ENCODE assay signal across 8 cellular contexts in the genomic region with DNA sequence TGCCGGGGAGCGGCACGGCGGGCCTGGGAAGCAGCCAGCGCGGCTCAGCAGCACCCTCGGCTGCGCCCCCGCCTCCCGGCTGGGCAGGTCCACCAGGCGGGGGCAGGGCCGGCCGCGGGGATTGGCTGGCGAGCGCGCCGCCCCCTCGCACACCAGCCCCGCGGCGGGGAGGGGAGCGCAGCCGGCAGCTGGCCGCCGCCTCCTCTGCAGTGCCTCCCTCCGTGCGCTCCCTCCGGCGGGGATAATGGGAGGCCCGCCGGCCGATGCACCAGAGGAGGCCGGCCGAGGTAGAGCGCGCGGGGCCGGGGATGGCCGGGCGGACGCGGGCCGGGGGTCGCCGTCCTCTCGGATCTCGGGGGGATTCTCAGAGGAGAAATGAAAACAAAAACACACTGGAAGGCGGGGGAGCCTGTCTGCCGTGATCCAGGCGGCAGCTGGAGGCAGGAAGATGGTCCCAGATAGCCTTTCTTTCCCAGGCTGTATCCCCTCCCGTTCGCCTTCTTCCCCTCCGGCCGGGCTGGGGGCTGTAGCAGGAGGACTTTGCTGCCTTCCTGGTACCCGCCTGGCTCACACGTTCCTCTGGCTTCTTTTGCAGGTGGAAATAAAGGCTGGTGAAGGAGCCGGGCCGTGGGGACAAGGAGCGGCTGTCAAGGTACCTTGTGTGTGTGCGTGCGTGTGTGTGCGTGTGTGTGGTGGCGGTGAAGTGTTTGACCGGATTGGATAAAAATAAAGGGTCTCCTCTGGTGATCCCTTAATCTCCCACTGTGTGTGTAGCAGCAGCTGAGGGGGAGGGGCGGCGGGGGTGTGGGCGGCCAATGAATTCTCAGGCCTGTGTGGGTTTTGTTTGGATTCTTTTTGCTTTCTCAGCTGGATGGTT. TPM values are rescaled to one million over a fixed set of nuclear protein-coding genes. Genes with fewer than 3 reads are reported as not detected.
DNase-seq lines count a peak whose midpoint lies in the region; ATAC-seq and TF ChIP-seq lines count a peak whose summit lies in the region.

No MANE protein-coding gene starts in this region.

- H3K23ac ChIP-seq in IMR-90 (ENCODE audit: low read depth, low read length) = peak overlapping the region; percentile 72; the same call in 1 of the 2 replicates

- TF ChIP-seq POLR2A in IMR-90 (IDR thresholded peaks at IDR 0.05; ENCODE audit: low read depth, low read length) (peak; percentile 86), ovary (IDR thresholded peaks at IDR 0.05) (peak; percentile 82)

- H2BK5ac ChIP-seq in IMR-90 (ENCODE audit: low read depth, low read length, poor library complexity, severe bottlenecking) = peak overlapping the region; percentile 30

- H3K9me3 ChIP-seq in IMR-90 (ENCODE audit: control insufficient read depth, insufficient read depth, low read length) (no peaks in the 10 kb centered on the region), SJCRH30 (replicated peaks) (no peaks in the 10 kb centered on the region), cardiac muscle cell (ENCODE audit: low read depth) (no peaks in the 10 kb centered on the region), ovary (no peaks in the 10 kb centered on the region)

- DNase-seq in DMS 273 (lab: John Stamatoyannopoulos, UW; ENCODE audit: unreplicated experiment) = peak; percentile 96
- DNase-seq in IMR-90 = peak; percentile 83
- peak; percentile 90 to 93 for DNase-seq in SJCRH30
- peak; percentile 90 to 94 for DNase-seq in cardiac muscle cell (ENCODE audit: low read depth in 1 of 2, low spot score in 1 of 2)
- peak; percentile 83 to 90 (median 87) for DNase-seq in ovary
- peak; percentile 84 for DNase-seq in type B pancreatic cell (ENCODE audit: extremely low spot score, unreplicated experiment)

- H2AFZ ChIP-seq in IMR-90 (replicated peaks; ENCODE audit: low read length, poor library complexity) = peak overlapping the region; percentile 85

- H3K4me1 ChIP-seq in IMR-90 (ENCODE audit: control insufficient read depth, insufficient read depth, low read length) (peaks cover 33% of the 10 kb centered on the region), SJCRH30 (peaks cover 27% of the 10 kb centered on the region), cardiac muscle cell (ENCODE audit: low read depth) (peaks cover 29% of the 10 kb centered on the region), ovary (ENCODE audit: insufficient read depth) (peaks cover 36% of the 10 kb centered on the region)

- H3K36me3 Mint-ChIP-seq in activated naive CD8-positive, alpha-beta T cell = no peaks in the 10 kb centered on the region
- H3K36me3 Mint-ChIP-seq in type B pancreatic cell = peaks cover 10% of the 10 kb centered on the region

- H3K36me3 ChIP-seq in IMR-90 (ENCODE audit: control insufficient read depth, insufficient read depth, low read length) (peaks cover 3% of the 10 kb centered on the region; the same call in 1 of the 2 replicates), SJCRH30 (peaks cover 8% of the 10 kb centered on the region; the same call in 1 of the 2 replicates), cardiac muscle cell (no peaks in the 10 kb centered on the region), ovary (no peaks in the 10 kb centered on the region)

- peak overlapping the region; percentile 6; the same call in 1 of the 2 replicates for H4K91ac ChIP-seq in IMR-90 (ENCODE audit: insufficient read depth, low read depth, low read length)

- H3K9ac ChIP-seq in IMR-90 (ENCODE audit: low read depth, low read length) = peak overlapping the region; percentile 65

- in situ Hi-C loops in IMR-90 (cut with MboI; ENCODE audit: low sequenced_read_pairs) = no loop called here

- H3K56ac ChIP-seq in IMR-90 (ENCODE audit: extremely low read depth, insufficient read depth, low read length) = no peak overlapping the region

- WGBS in IMR-90 (ENCODE audit: extremely low coverage in 2 of 2, insufficient read length in 1 of 2), 2 experiments = 0% methylated on average over 22 of the region's 68 CpGs; no CpG with 5 or more reads in 1 of the 2 experiments
- 0 to 1% (median 1%) methylated on average over 50 to 68 of the region's 68 CpGs for WGBS in ovary, 3 donors

- peak overlapping the region; percentile 36; the same call in 1 of the 2 replicates for H3K4ac ChIP-seq in IMR-90 (ENCODE audit: low read depth, low read length)

- peak overlapping the region; percentile 69; the same call in 1 of the 2 replicates for H3K14ac ChIP-seq in IMR-90 (replicated peaks; ENCODE audit: low read depth, low read length)

- H2BK20ac ChIP-seq in IMR-90 (ENCODE audit: low read depth, low read length) = no peak overlapping the region

- H3K4me3 Mint-ChIP-seq in activated naive CD8-positive, alpha-beta T cell = peak overlapping the region; percentile 82
- H3K4me3 Mint-ChIP-seq in type B pancreatic cell = peak overlapping the region; percentile 93

- H4K5ac ChIP-seq in IMR-90 (ENCODE audit: low read depth, low read length) = no peak overlapping the region

- H3K4me1 Mint-ChIP-seq in activated naive CD8-positive, alpha-beta T cell (ENCODE audit: low read depth) = peaks cover 78% of the 10 kb centered on the region
- H3K4me1 Mint-ChIP-seq in type B pancreatic cell (ENCODE audit: unreplicated experiment) = peaks cover 78% of the 10 kb centered on the region

- H3K27ac ChIP-seq in IMR-90 (ENCODE audit: insufficient read depth, low read length) (peak overlapping the region; percentile 77), SJCRH30 (peak overlapping the region; percentile 38), cardiac muscle cell (peak overlapping the region; percentile 40), ovary (peak overlapping the region in 1 of 2 donors; percentile 47)

- intact Hi-C loops in IMR-90 (cut with micrococcal nuclease) = loop anchor here (5.0 kb wide), 1 partner anchor 75 kb away; the partner anchor contains the start of gene DGUOK
- intact Hi-C loops in ovary (cut with DNase I) = loop anchor here in 1 of 4 donors (5.0 to 10.0 kb wide), 2 partner anchors 75 to 178 kb away; partner anchors contain the start of genes DGUOK and STAMBP

- H3K4me2 ChIP-seq in IMR-90 (ENCODE audit: low read depth, low read length) = peak overlapping the region; percentile 97

- H3K79me1 ChIP-seq in IMR-90 (ENCODE audit: low read depth in 1 of 2, low read length in 2 of 2) = peaks cover 41 to 90% of the 10 kb centered on the region in 2 experiments

- TF ChIP-seq CTCF in IMR-90 (conservative IDR thresholded peaks at IDR 0.05; ENCODE audit: low read depth, low read length) = no peak
- TF ChIP-seq CTCF in cardiac muscle cell (IDR thresholded peaks at IDR 0.05; ENCODE audit: low read depth, low read length) = no peak
- TF ChIP-seq CTCF in ovary (IDR thresholded peaks at IDR 0.05) = peak in 1 of 3 donors; percentile 19
- TF ChIP-seq CTCF in type B pancreatic cell (conservative IDR thresholded peaks at IDR 0.05) = no peak

- H3K27me3 Mint-ChIP-seq in activated naive CD8-positive, alpha-beta T cell = no peaks in the 10 kb centered on the region
- no peaks in the 10 kb centered on the region for H3K27me3 Mint-ChIP-seq in type B pancreatic cell

- H3K27me3 ChIP-seq in IMR-90 (ENCODE audit: control insufficient read depth, insufficient read depth, low read length) (no peaks in the 10 kb centered on the region), SJCRH30 (no peaks in the 10 kb centered on the region), cardiac muscle cell (no peaks in the 10 kb centered on the region), ovary (no peaks in the 10 kb centered on the region)

- H2AK9ac ChIP-seq in IMR-90 (replicated peaks; ENCODE audit: low read depth, low read length, poor library complexity) = peak overlapping the region; percentile 81

- dilution Hi-C loops in IMR-90 (cut with HindIII; ENCODE audit: low sequenced_read_pairs, unreplicated experiment) = no loop called here

- TF ChIP-seq RAD21 in IMR-90 (IDR thresholded peaks at IDR 0.05; ENCODE audit: low read length) = no peak; the same call in 1 of the 2 replicates

- peak overlapping the region; percentile 82 for H3K4me3 ChIP-seq in IMR-90 (ENCODE audit: insufficient read depth, low read depth, low read length)
- H3K4me3 ChIP-seq in SJCRH30 = peak overlapping the region; percentile 56
- peak overlapping the region; percentile 60 for H3K4me3 ChIP-seq in cardiac muscle cell
- H3K4me3 ChIP-seq in ovary = peak overlapping the region; percentile 66

- H3K27ac Mint-ChIP-seq in activated naive CD8-positive, alpha-beta T cell = no peak overlapping the region
- peak overlapping the region; percentile 90 for H3K27ac Mint-ChIP-seq in type B pancreatic cell

- H2AK5ac ChIP-seq in IMR-90 (ENCODE audit: low read depth, low read length) = peak overlapping the region; percentile 25; the same call in 1 of the 2 replicates

- CTCF ChIA-PET in IMR-90 (lab: Yijun Ruan, JAX) = interaction anchor here (0.6 kb wide), 1 partner anchor 141 kb away, joined by 3 read pairs; no protein-coding TSS in a partner anchor

- H2BK15ac ChIP-seq in IMR-90 (ENCODE audit: low read depth, low read length) = no peak overlapping the region

- H4K8ac ChIP-seq in IMR-90 (ENCODE audit: low read depth in 2 of 2, low read length in 2 of 2) = peak overlapping the region in 1 of 2 experiments; percentile 24; a peak in 1 of 4 replicates

- peaks cover 40% of the 10 kb centered on the region for H3K9me1 ChIP-seq in IMR-90 (ENCODE audit: insufficient read depth, low read length)

- H2BK120ac ChIP-seq in IMR-90 (ENCODE audit: low read depth, low read length) = peak overlapping the region; percentile 24; the same call in 1 of the 2 replicates

- no peaks in the 10 kb centered on the region for H3K9me3 Mint-ChIP-seq in activated naive CD8-positive, alpha-beta T cell (ENCODE audit: low read depth)
- no peaks in the 10 kb centered on the region for H3K9me3 Mint-ChIP-seq in type B pancreatic cell

- no peak for TF ChIP-seq EP300 in ovary (IDR thresholded peaks at IDR 0.05)

- peak; percentile 69 for ATAC-seq in GM21528 (IDR thresholded peaks at IDR 0.05; ENCODE audit: low FRiP score, unreplicated experiment)
- peak; percentile 94 for ATAC-seq in IMR-90 (ENCODE audit: low read depth)

- no TSS peak for BruUV-seq in IMR-90 (replicated peaks; lab: Mats Ljungman, UMichigan)

- no peak overlapping the region; the same call in 1 of the 2 replicates for H3K18ac ChIP-seq in IMR-90 (ENCODE audit: low read depth, low read length)

- POLR2A ChIA-PET in IMR-90 (lab: Charles Lee; ENCODE audit: unreplicated experiment) = interaction anchor here (0.6 kb wide), 2 partner anchors 38 to 524 kb away, joined by 3 to 7 read pairs; no protein-coding TSS in a partner anchor

- peaks cover 85% of the 10 kb centered on the region for H4K20me1 ChIP-seq in IMR-90 (ENCODE audit: insufficient read depth, low read length)

TF ChIP-seq in IMR-90, 13 proteins besides CTCF, POLR2A, EP300 and RAD21 (continues in another document):
- TF ChIP-seq SMC3 (IDR thresholded peaks at IDR 0.05; ENCODE audit: low read depth, low read length) = no peak

RNA-seq across cellular contexts. Expression of gene TET3, which starts 18.0 kb away (rescaled TPM):
- total RNA-seq in IMR-90 (2012; rRNA removed) (1.6 and 1.7 TPM in 2 replicates), cardiac muscle cell (9.1 and 10.2 TPM in 2 replicates), ovary (10 to 100 TPM in 2 of 7 donors, 1 to 10 TPM in 5; 5.1 to 13.5 (median 7.9) TPM), type B pancreatic cell (ENCODE audit: low replicate concordance) (34.6 and 71.5 TPM in 2 replicates)
- polyA plus RNA-seq in IMR-90 (2012; rRNA removed) (1.8 TPM in 2 replicates), cardiac muscle cell (1.6 and 2.9 TPM in 2 replicates), ovary (1 to 10 TPM; 2.6 to 3.3 TPM)
- polyA plus RNA-seq in IMR-90 (2012; cell fraction: cytosol; rRNA removed) = 0.75 and 1.2 TPM in 2 replicates
- 5.9 and 7.2 TPM in 2 replicates for polyA plus RNA-seq in IMR-90 (2012; cell fraction: nucleus; rRNA removed; ENCODE audit: low replicate concordance)
- total RNA-seq in SJCRH30 (2014; rRNA removed; shearing (Covaris generic)) = 13.6 and 16.3 TPM in 2 replicates
